Comparison of ENCODE assay signal across 31 cellular contexts in genomic region chr2:9946818-9947217, GRCh38.
"Had no signal": no experiment of that assay in that cellular context is flagged by ENCODE, and none has a peak within 500 bp of the region (broad histone marks: within the 10 kb centered on the region; RNA-seq: fewer than 3 reads in every experiment).

No MANE protein-coding gene starts in this region.

- H3K36me3 Mint-ChIP-seq: activated naive CD4-positive, alpha-beta T cell treated with anti-CD3 and anti-CD28 coated beads, Interleukin-2, amount 50 U/mL, for 24 hours; activated naive CD8-positive, alpha-beta T cell treated with anti-CD3 and anti-CD28 coated beads for 36 hours; brain; T-cell had no signal

- H3K4me1 Mint-ChIP-seq: activated naive CD8-positive, alpha-beta T cell treated with anti-CD3 and anti-CD28 coated beads for 36 hours; brain had no signal

- H3K4me3 Mint-ChIP-seq: activated CD8-positive, alpha-beta T cell treated with anti-CD3 and anti-CD28 coated beads for 36 hours; activated naive CD4-positive, alpha-beta T cell treated with anti-CD3 and anti-CD28 coated beads for 36 hours; activated naive CD4-positive, alpha-beta T cell treated with anti-CD3 and anti-CD28 coated beads, Interleukin-2, amount 50 U/mL, for 24 hours; activated naive CD8-positive, alpha-beta T cell treated with anti-CD3 and anti-CD28 coated beads for 36 hours; activated naive CD8-positive, alpha-beta T cell treated with anti-CD3 and anti-CD28 coated beads, Interleukin-2, amount 50 U/mL, for 24 hours; activated T-cell treated with anti-CD3 and anti-CD28 coated beads, Interleukin-2, amount 50 U/mL, for 4 hours; activated T-helper 17 cell treated with anti-CD3 and anti-CD28 coated beads, Interleukin-2, amount 50 U/mL, for 72 hours; dendritic cell treated with granulocyte-macrophage colony-stimulating factor and Interleukin-4, amounts not matched to agents 40 ng/mL and 50 ng/mL, for 4 days; endodermal cell; T-cell; T-helper 1 cell treated with Interleukin-12 subunit alpha and Interleukin-12 subunit beta and Interleukin-4 antibody, amounts not matched to agents 30 μg/mL and 1 μg/mL, for 36 hours had no signal

- ATAC-seq: activated CD8-positive, alpha-beta T cell treated with anti-CD3 and anti-CD28 coated beads for 36 hours; activated naive CD8-positive, alpha-beta T cell treated with anti-CD3 and anti-CD28 coated beads, Interleukin-2, amount 50 U/mL, for 24 hours; activated T-cell treated with anti-CD3 and anti-CD28 coated beads, Interleukin-2, amount 50 U/mL, for 4 hours; activated T-helper 17 cell treated with anti-CD3 and anti-CD28 coated beads, Interleukin-2, amount 50 U/mL, for 72 hours; esophagus mucosa; foreskin keratinocyte; gastroesophageal sphincter; heart right ventricle; T-cell had no signal

- H3K27ac Mint-ChIP-seq: activated CD8-positive, alpha-beta T cell treated with anti-CD3 and anti-CD28 coated beads for 36 hours; activated naive CD4-positive, alpha-beta T cell treated with anti-CD3 and anti-CD28 coated beads for 36 hours; activated naive CD4-positive, alpha-beta T cell treated with anti-CD3 and anti-CD28 coated beads, Interleukin-2, amount 50 U/mL, for 24 hours; activated naive CD8-positive, alpha-beta T cell treated with anti-CD3 and anti-CD28 coated beads for 36 hours; activated naive CD8-positive, alpha-beta T cell treated with anti-CD3 and anti-CD28 coated beads, Interleukin-2, amount 50 U/mL, for 24 hours; activated T-helper 17 cell treated with anti-CD3 and anti-CD28 coated beads, Interleukin-2, amount 50 U/mL, for 72 hours; brain; dendritic cell treated with granulocyte-macrophage colony-stimulating factor and Interleukin-4, amounts not matched to agents 40 ng/mL and 50 ng/mL, for 4 days; endodermal cell; T-cell; T-helper 1 cell treated with Interleukin-12 subunit alpha and Interleukin-12 subunit beta and Interleukin-4 antibody, amounts not matched to agents 30 μg/mL and 1 μg/mL, for 36 hours had no signal

- H3K9me3 Mint-ChIP-seq: activated CD8-positive, alpha-beta T cell treated with anti-CD3 and anti-CD28 coated beads for 36 hours; activated naive CD4-positive, alpha-beta T cell treated with anti-CD3 and anti-CD28 coated beads for 36 hours; activated naive CD4-positive, alpha-beta T cell treated with anti-CD3 and anti-CD28 coated beads, Interleukin-2, amount 50 U/mL, for 24 hours; activated naive CD8-positive, alpha-beta T cell treated with anti-CD3 and anti-CD28 coated beads for 36 hours; activated naive CD8-positive, alpha-beta T cell treated with anti-CD3 and anti-CD28 coated beads, Interleukin-2, amount 50 U/mL, for 24 hours; activated T-cell treated with anti-CD3 and anti-CD28 coated beads, Interleukin-2, amount 50 U/mL, for 4 hours; activated T-helper 17 cell treated with anti-CD3 and anti-CD28 coated beads, Interleukin-2, amount 50 U/mL, for 72 hours; dendritic cell treated with granulocyte-macrophage colony-stimulating factor and Interleukin-4, amounts not matched to agents 40 ng/mL and 50 ng/mL, for 4 days; endodermal cell; T-cell; T-helper 1 cell treated with Interleukin-12 subunit alpha and Interleukin-12 subunit beta and Interleukin-4 antibody, amounts not matched to agents 30 μg/mL and 1 μg/mL, for 36 hours had no signal

- H3K36me3 ChIP-seq: ascending aorta, breast epithelium, cardiac muscle cell, colonic mucosa, gastroesophageal sphincter, heart right ventricle had no signal

- H3K27ac ChIP-seq: ascending aorta, cardiac muscle cell, colonic mucosa, dorsolateral prefrontal cortex, foreskin keratinocyte, gastroesophageal sphincter, heart right ventricle had no signal

- H3K9me3 ChIP-seq: ascending aorta, breast epithelium, colonic mucosa, gastroesophageal sphincter, heart right ventricle had no signal

- DNase-seq: activated CD4-positive, alpha-beta T cell treated with anti-CD3 and anti-CD28 coated beads for 48 hours; activated CD4-positive, alpha-beta T cell treated with anti-CD3 and anti-CD28 coated beads, Interleukin-2, amount 50 U/mL, for 1 hour; activated CD4-positive, alpha-beta T cell treated with anti-CD3 and anti-CD28 coated beads, Interleukin-2, amount 50 U/mL, for 48 hours; activated CD8-positive, alpha-beta memory T cell treated with anti-CD3 and anti-CD28 coated beads for 24 hours; activated CD8-positive, alpha-beta T cell treated with anti-CD3 and anti-CD28 coated beads for 36 hours; activated effector memory CD4-positive, alpha-beta T cell treated with Interleukin-2 at 50 U/mL for 16 hours; activated naive CD4-positive, alpha-beta T cell treated with anti-CD3 and anti-CD28 coated beads for 36 hours; activated naive CD8-positive, alpha-beta T cell treated with anti-CD3 and anti-CD28 coated beads for 36 hours; activated naive CD8-positive, alpha-beta T cell treated with anti-CD3 and anti-CD28 coated beads, Interleukin-2, amount 50 U/mL, for 24 hours; activated T-cell treated with anti-CD3 and anti-CD28 coated beads, Interleukin-2, amount 50 U/mL, for 4 hours; central memory CD4-positive, alpha-beta T cell; cerebellar nuclear complex; colonic mucosa; dorsolateral prefrontal cortex; effector memory CD4-positive, alpha-beta T cell; endodermal cell; foreskin keratinocyte; heart right ventricle; SW 1271; T-cell; T-helper 9 cell had no signal

- H3K4me3 ChIP-seq: ascending aorta, breast epithelium, cardiac muscle cell, colonic mucosa, dorsolateral prefrontal cortex, gastroesophageal sphincter, heart right ventricle had no signal

- H3K4me1 ChIP-seq: colonic mucosa had no signal

- H3K27me3 ChIP-seq: ascending aorta, breast epithelium, colonic mucosa had no signal
